13 cellular contexts compared by ENCODE assay signal in genomic region chr4:8434251-8435073, GRCh38. TPM values are rescaled to one million over a fixed set of nuclear protein-coding genes. Genes with fewer than 3 reads are reported as not detected.
DNase-seq lines count a peak whose midpoint lies in the region; ATAC-seq and TF ChIP-seq lines count a peak whose summit lies in the region.
"Had no signal": no experiment of that assay in that cellular context is flagged by ENCODE, and none has a peak within 500 bp of the region (broad histone marks: within the 10 kb centered on the region; RNA-seq: fewer than 3 reads in every experiment).

No MANE protein-coding gene starts in this region.

- H4K20me1 ChIP-seq in MM.1S (ENCODE audit: insufficient read depth, low read length), result no peaks in the 10 kb centered on the region

- no peaks in the 10 kb centered on the region for H3K27me3 ChIP-seq in CD8-positive, alpha-beta memory T cell (ENCODE audit: insufficient read depth, low read length, poor library complexity, severe bottlenecking)
- no peaks in the 10 kb centered on the region for H3K27me3 ChIP-seq in MM.1S (replicated peaks; ENCODE audit: insufficient read depth, low read length)
- H3K27me3 ChIP-seq in duodenal mucosa (ENCODE audit: control insufficient read depth in 1 of 2, insufficient read depth in 2 of 2, low read length in 2 of 2), result no peaks in the 10 kb centered on the region
- H3K27me3 ChIP-seq in sigmoid colon, result no peaks in the 10 kb centered on the region
- H3K27me3 ChIP-seq: right atrium auricular region had no signal

- POLR2A ChIA-PET in CD8-positive, alpha-beta memory T cell (lab: Charles Lee), result no interaction called here

- H3K4me1 ChIP-seq in CD8-positive, alpha-beta memory T cell (ENCODE audit: insufficient read depth, low read length), result peaks cover 13% of the 10 kb centered on the region
- H3K4me1 ChIP-seq in MM.1S (ENCODE audit: low read length) (peaks cover 14% of the 10 kb centered on the region; the same call in 1 of the 2 replicates), duodenal mucosa (ENCODE audit: control insufficient read depth in 1 of 2, insufficient read depth in 2 of 2, low read length in 2 of 2) (peaks cover 4 to 17% of the 10 kb centered on the region in 2 donors), sigmoid colon (peaks cover 0 to 47% (median 28%) of the 10 kb centered on the region in 4 donors)

- H3K4me3 Mint-ChIP-seq in CD8-positive, alpha-beta memory T cell, result peak overlapping the region; percentile 57 to 85 (median 80)
- H3K4me3 Mint-ChIP-seq: H9 had no signal

- H3K79me2 ChIP-seq in MM.1S (ENCODE audit: low read length), result peaks cover 37% of the 10 kb centered on the region

- WGBS in sigmoid colon, 2 donors, result 64 to 80% methylated on average over 21 of the region's 21 CpGs

- peak overlapping the region; percentile 92; the same call in 1 of the 2 replicates for H3K4me2 ChIP-seq in MM.1S (ENCODE audit: low read depth, low read length)

- no peaks in the 10 kb centered on the region for H3K9me2 ChIP-seq in MM.1S (replicated peaks; ENCODE audit: insufficient read depth, low read length)

- no peak for DNase-seq in CD8-positive, alpha-beta memory T cell
- DNase-seq in MM.1S, result no peak
- no peak for DNase-seq in sigmoid colon
- no peak for DNase-seq in effector CD4-positive, alpha-beta T cell
- no peak for DNase-seq in anterior cingulate cortex (lab: John Stamatoyannopoulos, UW)
- DNase-seq: caudate nucleus, H9, NCI-H226 had no signal

- TF ChIP-seq EP300 in sigmoid colon (IDR thresholded peaks at IDR 0.05), result no peak

- peaks cover 46 to 62% (median 57%) of the 10 kb centered on the region in 3 donors for H3K4me1 Mint-ChIP-seq in CD8-positive, alpha-beta memory T cell

- H2AFZ ChIP-seq in MM.1S (ENCODE audit: low read length), result no peak overlapping the region

- no peaks in the 10 kb centered on the region for H3K9me3 ChIP-seq in CD8-positive, alpha-beta memory T cell (ENCODE audit: low read length)
- H3K9me3 ChIP-seq in MM.1S (replicated peaks; ENCODE audit: insufficient read depth, low read length) (no peaks in the 10 kb centered on the region), duodenal mucosa (ENCODE audit: control insufficient read depth in 1 of 2, low read length in 2 of 2) (no peaks in the 10 kb centered on the region), sigmoid colon (no peaks in the 10 kb centered on the region)
- H3K9me3 ChIP-seq: right atrium auricular region had no signal

- H3K9me3 Mint-ChIP-seq in CD8-positive, alpha-beta memory T cell, result no peaks in the 10 kb centered on the region

- H3F3A ChIP-seq in MM.1S (ENCODE audit: insufficient read depth, low read length), result peaks cover 15% of the 10 kb centered on the region

- no peak overlapping the region for H3K9ac ChIP-seq in MM.1S (ENCODE audit: low read length)
- no peak overlapping the region for H3K9ac ChIP-seq in duodenal mucosa (ENCODE audit: low read depth in 1 of 2, low read length in 2 of 2)

- ATAC-seq in HG03460 (IDR thresholded peaks at IDR 0.05; ENCODE audit: unreplicated experiment), result no peak
- ATAC-seq in GM21825 (IDR thresholded peaks at IDR 0.05; ENCODE audit: unreplicated experiment), result no peak
- ATAC-seq: Panc1 had no signal

- H3K27me3 Mint-ChIP-seq in CD8-positive, alpha-beta memory T cell, result no peaks in the 10 kb centered on the region

- no peak for TF ChIP-seq CTCF in MM.1S (IDR thresholded peaks at IDR 0.05; ENCODE audit: low read length)
- TF ChIP-seq CTCF in sigmoid colon (IDR thresholded peaks at IDR 0.05), result no peak

- peak overlapping the region in 7 of 8 donors; percentile 35 to 98 (median 92) for H3K27ac Mint-ChIP-seq in CD8-positive, alpha-beta memory T cell
- H3K27ac Mint-ChIP-seq: H9 had no signal

- no peak overlapping the region for H3K4me3 ChIP-seq in CD8-positive, alpha-beta memory T cell (ENCODE audit: low read length)
- peak overlapping the region; percentile 20; the same call in 1 of the 2 replicates for H3K4me3 ChIP-seq in MM.1S (ENCODE audit: low read length)
- H3K4me3 ChIP-seq in duodenal mucosa (ENCODE audit: low read depth in 1 of 2, low read length in 2 of 2), result peak overlapping the region; percentile 24 to 30
- no peak overlapping the region for H3K4me3 ChIP-seq in sigmoid colon

- peaks cover 0 to 13% (median 0%) of the 10 kb centered on the region in 3 donors for H3K36me3 Mint-ChIP-seq in CD8-positive, alpha-beta memory T cell

- intact Hi-C loops in sigmoid colon (cut with DNase I), result no loop called here

- TF ChIP-seq POLR2A in sigmoid colon (IDR thresholded peaks at IDR 0.05), result no peak

- no peak overlapping the region for H3K27ac ChIP-seq in CD8-positive, alpha-beta memory T cell (ENCODE audit: low read depth, low read length)
- H3K27ac ChIP-seq in MM.1S (ENCODE audit: low read length), result no peak overlapping the region
- no peak overlapping the region for H3K27ac ChIP-seq in duodenal mucosa (ENCODE audit: low read depth, low read length)
- H3K27ac ChIP-seq in sigmoid colon, result peak overlapping the region in 3 of 4 donors; percentile 63 to 90 (median 76)

- CTCF ChIA-PET in CD8-positive, alpha-beta memory T cell (lab: Charles Lee), result no interaction called here

- no peaks in the 10 kb centered on the region for H3K36me3 ChIP-seq in CD8-positive, alpha-beta memory T cell (ENCODE audit: insufficient read depth, low read length)
- H3K36me3 ChIP-seq in MM.1S (replicated peaks; ENCODE audit: insufficient read depth, low read length), result no peaks in the 10 kb centered on the region
- H3K36me3 ChIP-seq in duodenal mucosa (ENCODE audit: control insufficient read depth in 1 of 2, insufficient read depth in 2 of 2, low read length in 2 of 2), result no peaks in the 10 kb centered on the region
- no peaks in the 10 kb centered on the region for H3K36me3 ChIP-seq in sigmoid colon
- H3K36me3 ChIP-seq: right atrium auricular region had no signal

RNA-seq across cellular contexts. Expression of gene ACOX3, which starts 6.1 kb away (rescaled TPM):
- 10 to 100 TPM; 22.3 to 24.9 TPM for total RNA-seq in CD8-positive, alpha-beta memory T cell
- 14.2 TPM for polyA plus RNA-seq in CD8-positive, alpha-beta memory T cell
- total RNA-seq in sigmoid colon, result 10 to 100 TPM; 24.8 to 51.0 (median 29.4) TPM
- 10 to 100 TPM in 2 of 3 donors, 1 to 10 TPM in 1; 8.4 to 18.0 (median 16.9) TPM for polyA plus RNA-seq in sigmoid colon

RNA-seq across cellular contexts. Expression of gene TRMT44, which starts 6.1 kb away (rescaled TPM):
- total RNA-seq in CD8-positive, alpha-beta memory T cell, result 10 to 100 TPM; 25.2 to 25.6 TPM
- 13.8 TPM for polyA plus RNA-seq in CD8-positive, alpha-beta memory T cell
- total RNA-seq in sigmoid colon, result 10 to 100 TPM; 14.2 to 29.1 (median 17.0) TPM
- 1 to 10 TPM; 2.1 to 7.0 (median 5.4) TPM for polyA plus RNA-seq in sigmoid colon

Comparison
In these comparisons a context has a peak if more than half of its experiments do, and no peak if none do; other contexts are left out.
1. H3K27ac ChIP-seq: peak in sigmoid colon (3 of 4); none in CD8-positive, alpha-beta memory T cell (single experiment), MM.1S (single experiment) and duodenal mucosa (single experiment).
2. H3K4me3 ChIP-seq: peak in MM.1S (single experiment) and duodenal mucosa (2 of 2); none in CD8-positive, alpha-beta memory T cell (single experiment) and sigmoid colon (0 of 4).